Comparison of ENCODE assay signal across 8 cellular contexts in the genomic region with DNA sequence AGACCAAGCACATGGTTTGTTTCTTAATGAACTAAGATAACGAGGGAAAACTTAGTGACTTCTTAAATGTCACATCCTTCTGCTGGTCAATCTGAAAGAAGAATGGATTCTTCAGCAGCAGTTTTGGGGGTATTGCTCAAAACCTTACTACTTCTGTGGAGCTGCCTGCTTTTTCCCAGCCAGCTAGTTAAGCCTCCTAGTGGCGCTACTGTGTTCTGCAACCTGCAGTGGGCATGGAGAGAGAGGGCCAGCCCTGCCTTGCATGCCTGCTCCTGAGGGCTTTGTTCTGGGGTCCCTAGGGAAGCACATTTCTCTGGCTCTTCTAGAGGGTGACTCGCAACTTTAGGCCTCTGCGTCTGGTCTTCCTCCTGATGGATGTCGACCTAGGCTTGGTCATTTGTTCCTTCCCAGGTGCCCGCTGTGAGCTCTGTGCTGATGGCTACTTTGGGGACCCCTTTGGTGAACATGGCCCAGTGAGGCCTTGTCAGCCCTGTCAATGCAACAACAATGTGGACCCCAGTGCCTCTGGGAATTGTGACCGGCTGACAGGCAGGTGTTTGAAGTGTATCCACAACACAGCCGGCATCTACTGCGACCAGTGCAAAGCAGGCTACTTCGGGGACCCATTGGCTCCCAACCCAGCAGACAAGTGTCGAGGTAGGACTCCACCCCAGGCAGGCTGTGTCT. TPM values are rescaled to one million over a fixed set of nuclear protein-coding genes. Genes with fewer than 3 reads are reported as not detected.
DNase-seq lines count a peak whose midpoint lies in the region; ATAC-seq and TF ChIP-seq lines count a peak whose summit lies in the region.

No MANE protein-coding gene starts in this region.

- ATAC-seq in GM21528 (IDR thresholded peaks at IDR 0.05; ENCODE audit: low FRiP score, unreplicated experiment) (peak; percentile 80), left cardiac atrium (peak; percentile 65 to 74), GM18505 (IDR thresholded peaks at IDR 0.05; ENCODE audit: unreplicated experiment) (no peak)

- peak; percentile 18 for DNase-seq in DMS153 treated with DMSO at 0.1 percent for 48 hours (lab: John Stamatoyannopoulos, UW; ENCODE audit: unreplicated experiment)
- DNase-seq in DMS153 (lab: John Stamatoyannopoulos, UW), result no peak
- peak; percentile 7 to 27 for DNase-seq in NCI-H1930 (lab: John Stamatoyannopoulos, UW)
- DNase-seq in activated naive CD4-positive, alpha-beta T cell treated with Interleukin-2 at 50 U/mL for 16 hours, result peak; percentile 7
- DNase-seq in left cardiac atrium, result peak; percentile 48
- peak; percentile 6 for DNase-seq in stimulated activated CD4-positive, alpha-beta T cell treated with anti-CD3 and anti-CD28 coated beads, Interleukin-12 subunit alpha, Interleukin-12 subunit beta, amount 100 ng/mL, for 4 hours

- intact Hi-C loops in left cardiac atrium (cut with DNase I), result loop anchor here (1.0 to 10.0 kb wide), 3 partner anchors 83 to 266 kb away; no protein-coding TSS in a partner anchor

- no peak for TF ChIP-seq POLR2A in GM18505 (IDR thresholded peaks at IDR 0.05; ENCODE audit: borderline replicate concordance, extremely low read depth, insufficient read depth, insufficient read length)

RNA-seq across cellular contexts. Expression of gene LAMC2, which starts 42.0 kb away (rescaled TPM):
- 1 to 10 TPM; 2.1 to 6.0 TPM for total RNA-seq in left cardiac atrium
